Comparison of ENCODE assay signal across 14 cellular contexts in genomic region chr2:52386433-52386832, GRCh38.
"Had no signal": no experiment of that assay in that cellular context is flagged by ENCODE, and none has a peak within 500 bp of the region (broad histone marks: within the 10 kb centered on the region; RNA-seq: fewer than 3 reads in every experiment).

No MANE protein-coding gene starts in this region.

- H3K4me1 Mint-ChIP-seq: activated naive CD8-positive, alpha-beta T cell treated with anti-CD3 and anti-CD28 coated beads, Interleukin-2, amount 10 ng/mL, durations not matched to agents 7 days and 5 days; naive thymus-derived CD4-positive, alpha-beta T cell; stimulated activated naive CD8-positive, alpha-beta T cell treated with anti-CD3 and anti-CD28 coated beads, Interleukin-15, amount 100 ng/mL, for 72 hours had no signal

- H3K4me3 ChIP-seq: heart right ventricle, lung, pancreas had no signal

- H3K27ac ChIP-seq: heart right ventricle, pancreas had no signal

- H3K4me1 ChIP-seq: heart right ventricle, pancreas had no signal

- H3K27me3 ChIP-seq: heart right ventricle, pancreas had no signal

- ATAC-seq: heart right ventricle; left cardiac atrium; naive thymus-derived CD4-positive, alpha-beta T cell; pancreas; stimulated activated naive CD8-positive, alpha-beta T cell treated with anti-CD3 and anti-CD28 coated beads, Interleukin-15, amount 100 ng/mL, for 72 hours had no signal

- H3K27me3 Mint-ChIP-seq: activated naive CD8-positive, alpha-beta T cell treated with anti-CD3 and anti-CD28 coated beads, Interleukin-2, amount 10 ng/mL, durations not matched to agents 7 days and 5 days; dendritic cell treated with granulocyte-macrophage colony-stimulating factor and Interleukin-4, amounts not matched to agents 40 ng/mL and 50 ng/mL, for 4 days; naive thymus-derived CD4-positive, alpha-beta T cell; stimulated activated naive CD8-positive, alpha-beta T cell treated with anti-CD3 and anti-CD28 coated beads, Interleukin-15, amount 100 ng/mL, for 72 hours; type B pancreatic cell had no signal

- H3K27ac Mint-ChIP-seq: activated naive CD8-positive, alpha-beta T cell treated with anti-CD3 and anti-CD28 coated beads, Interleukin-2, amount 10 ng/mL, durations not matched to agents 7 days and 5 days; dendritic cell treated with granulocyte-macrophage colony-stimulating factor and Interleukin-4, amounts not matched to agents 40 ng/mL and 50 ng/mL, for 4 days; naive thymus-derived CD4-positive, alpha-beta T cell; stimulated activated naive CD8-positive, alpha-beta T cell treated with anti-CD3 and anti-CD28 coated beads, Interleukin-15, amount 100 ng/mL, for 72 hours; type B pancreatic cell had no signal

- H3K9me3 Mint-ChIP-seq: type B pancreatic cell had no signal

- DNase-seq: activated CD4-positive, CD25-positive, alpha-beta regulatory T cell treated with anti-CD3 and anti-CD28 coated beads, Interleukin-2, amount 50 U/mL, for 72 hours; activated naive CD4-positive, alpha-beta T cell; activated naive CD8-positive, alpha-beta T cell treated with anti-CD3 and anti-CD28 coated beads, Interleukin-2, amount 10 ng/mL, durations not matched to agents 7 days and 5 days; activated T-cell treated with anti-CD3 and anti-CD28 coated beads for 4 hours; heart right ventricle; left cardiac atrium; naive thymus-derived CD4-positive, alpha-beta T cell; pancreas; stimulated activated CD4-positive, alpha-beta T cell treated with anti-CD3 and anti-CD28 coated beads, Interleukin-1b, Interleukin-23, amount 100 ng/mL, for 48 hours; stimulated activated naive CD8-positive, alpha-beta T cell treated with anti-CD3 and anti-CD28 coated beads, Interleukin-15, amount 100 ng/mL, for 72 hours; T-helper 9 cell had no signal

- H3K4me3 Mint-ChIP-seq: activated naive CD8-positive, alpha-beta T cell treated with anti-CD3 and anti-CD28 coated beads, Interleukin-2, amount 10 ng/mL, durations not matched to agents 7 days and 5 days; dendritic cell treated with granulocyte-macrophage colony-stimulating factor and Interleukin-4, amounts not matched to agents 40 ng/mL and 50 ng/mL, for 4 days; naive thymus-derived CD4-positive, alpha-beta T cell; stimulated activated naive CD8-positive, alpha-beta T cell treated with anti-CD3 and anti-CD28 coated beads, Interleukin-15, amount 100 ng/mL, for 72 hours; type B pancreatic cell had no signal

- H3K36me3 ChIP-seq: heart right ventricle, pancreas had no signal

- H3K36me3 Mint-ChIP-seq: activated naive CD8-positive, alpha-beta T cell treated with anti-CD3 and anti-CD28 coated beads, Interleukin-2, amount 10 ng/mL, durations not matched to agents 7 days and 5 days; naive thymus-derived CD4-positive, alpha-beta T cell; type B pancreatic cell had no signal
